29 cellular contexts compared by ENCODE assay signal in genomic region chr5:14552017-14552416, GRCh38. TPM values are rescaled to one million over a fixed set of nuclear protein-coding genes. Genes with fewer than 3 reads are reported as not detected.
DNase-seq lines count a peak whose midpoint lies in the region; ATAC-seq and TF ChIP-seq lines count a peak whose summit lies in the region.
"Had no signal": no experiment of that assay in that cellular context is flagged by ENCODE, and none has a peak within 500 bp of the region (broad histone marks: within the 10 kb centered on the region; RNA-seq: fewer than 3 reads in every experiment).

No MANE protein-coding gene starts in this region.

- H3K36me3 ChIP-seq in neutrophil, result no peaks in the 10 kb centered on the region
- H3K36me3 ChIP-seq: BLaER1 treated with 17β-estradiol and CSF1 and Interleukin-3, amounts not matched to agents 10 nM and 100 nM; heart right ventricle; ovary; thoracic aorta had no signal

- peaks cover 53% of the 10 kb centered on the region for H3K4me1 Mint-ChIP-seq in CD14-positive monocyte
- H3K4me1 Mint-ChIP-seq: endodermal cell, nephron had no signal

- H3K27ac Mint-ChIP-seq in CD14-positive monocyte, result peak overlapping the region in 5 of 7 donors; percentile 37 to 85 (median 74)
- H3K27ac Mint-ChIP-seq: activated naive CD4-positive, alpha-beta T cell treated with anti-CD3 and anti-CD28 coated beads for 36 hours; endodermal cell; nephron; stimulated activated naive CD8-positive, alpha-beta T cell treated with anti-CD3 and anti-CD28 coated beads, Interleukin-15, Interleukin-2, amounts not matched to agents 100 ng/mL and 50 ng/mL, for 24 hours; T-helper 1 cell treated with Interleukin-12 subunit alpha and Interleukin-12 subunit beta and Interleukin-4 antibody, amounts not matched to agents 30 μg/mL and 1 μg/mL, for 36 hours had no signal

- ATAC-seq in activated CD4-positive, CD25-positive, alpha-beta regulatory T cell treated with anti-CD3 and anti-CD28 coated beads, Interleukin-2, amount 50 U/mL, for 24 hours, result no peak
- ATAC-seq in HG03039 (IDR thresholded peaks at IDR 0.05; ENCODE audit: unreplicated experiment), result no peak
- ATAC-seq: foreskin keratinocyte, GM12878, K562 had no signal

- peaks cover 0 to 3% of the 10 kb centered on the region in 2 donors for H3K36me3 Mint-ChIP-seq in CD14-positive monocyte

- H3K4me3 ChIP-seq in choroid plexus epithelial cell (ENCODE audit: low read depth, low read length), result no peak overlapping the region
- no peak overlapping the region for H3K4me3 ChIP-seq in neutrophil (ENCODE audit: low read depth in 1 of 2, low read length in 1 of 2)
- H3K4me3 ChIP-seq: BLaER1 treated with 17β-estradiol and CSF1 and Interleukin-3, amounts not matched to agents 10 nM and 100 nM; GM12878; heart right ventricle; K562; ovary; thoracic aorta had no signal

- intact Hi-C loops in CD14-positive monocyte (cut with micrococcal nuclease), result no loop called here

- TF ChIP-seq CTCF in CD14-positive monocyte (IDR thresholded peaks at IDR 0.05) (no peak), choroid plexus epithelial cell (conservative IDR thresholded peaks at IDR 0.05; ENCODE audit: low read depth, low read length) (no peak), neutrophil (IDR thresholded peaks at IDR 0.05) (no peak)

- H3K4me1 ChIP-seq in neutrophil (ENCODE audit: control insufficient read depth in 1 of 2, insufficient read depth in 1 of 2, low read depth in 1 of 2, low read length in 1 of 2), result peaks cover 54 to 56% of the 10 kb centered on the region in 2 experiments
- H3K4me1 ChIP-seq: foreskin keratinocyte had no signal

- H3K27me3 Mint-ChIP-seq in CD14-positive monocyte (ENCODE audit: low read depth in 3 of 3), result peaks cover 0 to 1% (median 0%) of the 10 kb centered on the region in 3 donors

- no peaks in the 10 kb centered on the region for H3K9me3 ChIP-seq in neutrophil
- H3K9me3 ChIP-seq: ovary, thoracic aorta had no signal

- H3K4me3 Mint-ChIP-seq in CD14-positive monocyte, result no peak overlapping the region
- H3K4me3 Mint-ChIP-seq: activated naive CD4-positive, alpha-beta T cell treated with anti-CD3 and anti-CD28 coated beads for 36 hours; endodermal cell; nephron; stimulated activated naive CD8-positive, alpha-beta T cell treated with anti-CD3 and anti-CD28 coated beads, Interleukin-15, Interleukin-2, amounts not matched to agents 100 ng/mL and 50 ng/mL, for 24 hours; T-helper 1 cell treated with Interleukin-12 subunit alpha and Interleukin-12 subunit beta and Interleukin-4 antibody, amounts not matched to agents 30 μg/mL and 1 μg/mL, for 36 hours had no signal

- DNase-seq in CD14-positive monocyte (ENCODE audit: low spot score) (no peak), MV-4-11 (lab: John Stamatoyannopoulos, UW) (peak; percentile 80), choroid plexus epithelial cell (ENCODE audit: low read depth) (peak; percentile 5)
- no peak for DNase-seq in stimulated activated CD4-positive, alpha-beta T cell treated with anti-CD3 and anti-CD28 coated beads, Interleukin-1b, Interleukin-23, amount 100 ng/mL, for 48 hours
- DNase-seq: activated CD4-positive, alpha-beta T cell treated with anti-CD3 and anti-CD28 coated beads, Interleukin-2, amount 50 U/mL, for 4 hours; activated naive CD4-positive, alpha-beta T cell treated with anti-CD3 and anti-CD28 coated beads for 36 hours; COR-L47; dermis blood vessel endothelial cell; endodermal cell; foreskin keratinocyte; heart right ventricle; kidney glomerular epithelial cell; mammary epithelial cell; NCI-H1417; NCI-H2029 treated with DMSO at 0.1 percent for 48 hours; NCI-H2227 treated with DMSO at 0.1 percent for 48 hours; NCI-H69; ovary; stimulated activated CD4-positive, alpha-beta T cell treated with anti-CD3 and anti-CD28 coated beads, Interleukin-2, amount 100 ng/mL, for 24 hours had no signal

- peak overlapping the region; percentile 47 for H3K27ac ChIP-seq in neutrophil
- H3K27ac ChIP-seq: BLaER1 treated with 17β-estradiol and CSF1 and Interleukin-3, amounts not matched to agents 10 nM and 100 nM; foreskin keratinocyte; heart right ventricle; ovary; thoracic aorta had no signal

- peaks cover 0 to 3% (median 0%) of the 10 kb centered on the region in 7 donors for H3K9me3 Mint-ChIP-seq in CD14-positive monocyte
- H3K9me3 Mint-ChIP-seq: endodermal cell had no signal

- H3K27me3 ChIP-seq in neutrophil, result no peaks in the 10 kb centered on the region
- H3K27me3 ChIP-seq: ovary had no signal

RNA-seq across cellular contexts. Expression of gene OTULINL, which starts 29.6 kb away (rescaled TPM):
- polyA plus RNA-seq in CD14-positive monocyte, result 100 to 1,000 TPM in 1 of 2 donors, 10 to 100 TPM in 1; 92.9 to 107 TPM
- polyA plus RNA-seq: K562 had no signal

Comparison
In these comparisons a context has a peak if more than half of its experiments do, and no peak if none do; other contexts are left out.
1. DNase-seq: peak in MV-4-11 (single experiment) and choroid plexus epithelial cell (single experiment); none in CD14-positive monocyte (single experiment) and stimulated activated CD4-positive, alpha-beta T cell treated with anti-CD3 and anti-CD28 coated beads, Interleukin-1b, Interleukin-23, amount 100 ng/mL, for 48 hours (single experiment).